14 cellular contexts compared by ENCODE assay signal in the genomic region with DNA sequence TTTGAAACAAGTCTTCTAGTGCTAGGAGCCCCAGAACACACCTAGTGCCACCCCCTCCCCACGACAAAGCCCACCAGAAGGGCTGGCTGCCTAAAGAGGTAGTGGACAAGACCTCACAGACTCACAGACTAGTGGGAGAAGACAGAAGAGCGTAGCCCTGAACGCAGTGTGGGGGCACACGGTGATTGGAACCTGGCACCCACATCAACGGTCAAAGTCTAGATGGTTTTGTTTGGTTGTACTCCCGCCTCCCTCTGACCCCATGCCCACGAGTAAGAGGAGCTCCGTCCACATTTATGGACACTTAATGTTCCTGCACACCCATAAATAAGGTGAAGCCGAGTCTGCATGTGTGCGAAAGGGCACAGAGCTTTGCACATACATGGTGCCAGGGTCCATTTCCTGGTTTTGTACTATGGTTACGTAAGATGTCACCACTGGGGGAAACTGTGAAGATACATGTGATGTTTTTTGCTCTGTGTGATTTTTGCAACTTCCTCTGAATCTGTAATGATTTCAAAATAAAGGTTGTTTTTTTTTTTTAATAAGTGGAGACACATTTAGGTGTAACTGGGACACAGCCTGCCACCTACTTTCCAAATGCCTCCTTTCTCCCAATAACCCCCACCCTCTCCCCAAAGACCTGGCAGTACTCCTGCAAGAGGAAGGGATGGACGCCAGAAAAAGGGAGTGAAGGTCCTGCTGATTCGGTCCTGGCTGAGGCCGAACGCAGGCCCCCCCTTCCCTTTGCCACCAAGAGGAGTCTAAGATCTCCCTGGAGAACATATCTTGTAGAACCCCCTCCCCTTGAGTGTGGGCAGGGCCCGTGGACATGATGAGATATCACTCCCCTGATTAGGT.
DNase-seq lines count a peak whose midpoint lies in the region; ATAC-seq and TF ChIP-seq lines count a peak whose summit lies in the region.
"Had no signal": no experiment of that assay in that cellular context is flagged by ENCODE, and none has a peak within 500 bp of the region (broad histone marks: within the 10 kb centered on the region; RNA-seq: fewer than 3 reads in every experiment).

No MANE protein-coding gene starts in this region.

- H3K4me3 ChIP-seq in HL-60 (replicated peaks; ENCODE audit: insufficient read depth, low read length) (no peak overlapping the region), spleen (peak overlapping the region in 1 of 8 donors; percentile 55), mesendoderm (ENCODE audit: low read length) (no peak overlapping the region)
- H3K4me3 ChIP-seq: hepatocyte had no signal

- peaks cover 28 to 100% (median 83%) of the 10 kb centered on the region in 6 donors for H3K4me1 ChIP-seq in spleen
- no peaks in the 10 kb centered on the region for H3K4me1 ChIP-seq in mesendoderm (ENCODE audit: control insufficient read depth, low read depth, low read length)

- H3K79me1 ChIP-seq in mesendoderm (ENCODE audit: low read length), result no peaks in the 10 kb centered on the region

- H3K36me3 ChIP-seq in spleen (no peaks in the 10 kb centered on the region), mesendoderm (ENCODE audit: control insufficient read depth, insufficient read depth, low read length) (no peaks in the 10 kb centered on the region)

- H2BK5ac ChIP-seq in mesendoderm (ENCODE audit: low read length), result no peak overlapping the region

- H3K27ac Mint-ChIP-seq in HFFc6, result no peak overlapping the region

- peaks cover 2 to 20% (median 14%) of the 10 kb centered on the region in 8 donors for H3K9me3 ChIP-seq in spleen

- no peak overlapping the region for H3K9ac ChIP-seq in mesendoderm (ENCODE audit: low read length)

- 58 to 78% (median 67%) methylated on average over 16 of the region's 16 CpGs for WGBS in spleen, 5 donors
- no CpG with 5 or more reads among the region's 16 CpGs for WGBS in mesendoderm (ENCODE audit: extremely low coverage, insufficient coverage, low lambda C conversion rate)

- intact Hi-C loops in spleen (cut with DNase I; ENCODE audit: low total_unique reads), result no loop called here

- DNase-seq in HL-60 (ENCODE audit: low read depth in 1 of 2, low spot score in 1 of 2) (peak; percentile 80 to 85), RWPE1 (ENCODE audit: low spot score) (no peak), left lobe of liver (ENCODE audit: low spot score) (peak; percentile 92), spleen (peak; percentile 78), mesendoderm (no peak), HFFc6 (no peak), NCI-H2029 treated with DMSO at 0.1 percent for 48 hours (lab: John Stamatoyannopoulos, UW) (no peak)
- DNase-seq: activated CD4-positive, CD25-positive, alpha-beta regulatory T cell; DMS153; effector memory CD4-positive, alpha-beta T cell; NCI-H1694 treated with DMSO at 0.1 percent for 48 hours had no signal

- no peak overlapping the region for H4K8ac ChIP-seq in mesendoderm (ENCODE audit: low read depth, low read length)

- H3K27me3 Mint-ChIP-seq in HFFc6 (ENCODE audit: insufficient read depth), result peaks cover 4% of the 10 kb centered on the region

- peaks cover 22% of the 10 kb centered on the region for H3K36me3 Mint-ChIP-seq in HFFc6 (ENCODE audit: low read depth)

- H3K56ac ChIP-seq in mesendoderm (ENCODE audit: low read length), result no peak overlapping the region

- H2BK15ac ChIP-seq in mesendoderm (replicated peaks; ENCODE audit: low read depth), result no peak overlapping the region

- H2BK120ac ChIP-seq in mesendoderm (ENCODE audit: low read depth, low read length), result no peak overlapping the region

- CTCF ChIA-PET in RWPE1 (lab: Yijun Ruan, JAX), result no interaction called here

- H3K27ac ChIP-seq in HL-60 (replicated peaks), result peak overlapping the region; percentile 82
- peak overlapping the region; percentile 96 for H3K27ac ChIP-seq in RWPE1
- peak overlapping the region; percentile 59 to 97 (median 89) for H3K27ac ChIP-seq in spleen
- no peak overlapping the region for H3K27ac ChIP-seq in mesendoderm (ENCODE audit: low read depth, low read length)
- H3K27ac ChIP-seq: hepatocyte had no signal

- H3K79me2 ChIP-seq in mesendoderm (ENCODE audit: control insufficient read depth, insufficient read depth, low read length), result no peaks in the 10 kb centered on the region
- H3K79me2 ChIP-seq: hepatocyte had no signal

- H3K27me3 ChIP-seq in HL-60 (ENCODE audit: insufficient read depth, poor library complexity, severe bottlenecking) (no peaks in the 10 kb centered on the region), spleen (replicated peaks in 1 of 7) (no peaks in the 10 kb centered on the region), mesendoderm (ENCODE audit: insufficient read depth, low read length, poor library complexity) (no peaks in the 10 kb centered on the region)
- H3K27me3 ChIP-seq: hepatocyte had no signal

- no peak for TF ChIP-seq POLR2A in spleen (IDR thresholded peaks at IDR 0.05)

- H4K5ac ChIP-seq in mesendoderm (ENCODE audit: low read length), result no peak overlapping the region

- no peak overlapping the region for H2AK5ac ChIP-seq in mesendoderm (ENCODE audit: low read length)

- H3K9me3 Mint-ChIP-seq in HFFc6, result peaks cover 39% of the 10 kb centered on the region

- peaks cover 33% of the 10 kb centered on the region for H3K4me1 Mint-ChIP-seq in HFFc6 (ENCODE audit: low read depth)

- ATAC-seq in left lobe of liver (peak; percentile 59), GM21825 (IDR thresholded peaks at IDR 0.05; ENCODE audit: unreplicated experiment) (no peak)
- ATAC-seq: Panc1 had no signal

- no peak for TF ChIP-seq CTCF in HL-60 (IDR thresholded peaks at IDR 0.05; ENCODE audit: insufficient read depth, low read length)
- TF ChIP-seq CTCF in RWPE1 (conservative IDR thresholded peaks at IDR 0.05; ENCODE audit: low read depth), result no peak
- peak in 1 of 11 experiments; percentile 19 for TF ChIP-seq CTCF in spleen (IDR thresholded peaks at IDR 0.05 in 8 of 11, conservative IDR thresholded peaks at IDR 0.05 in 3 of 11)
- no peak for TF ChIP-seq CTCF in HFFc6 (IDR thresholded peaks at IDR 0.05)

- H3K18ac ChIP-seq in mesendoderm (ENCODE audit: low read length), result no peak overlapping the region

- H3K23ac ChIP-seq in mesendoderm (ENCODE audit: low read length), result no peak overlapping the region

- no peak overlapping the region for H3K4ac ChIP-seq in mesendoderm (ENCODE audit: low read depth, low read length)

- POLR2A ChIA-PET in RWPE1 (lab: Yijun Ruan, JAX; ENCODE audit: low non-redundant PET), result no interaction called here

- H3K4me3 Mint-ChIP-seq in HFFc6, result no peak overlapping the region

- H3K4me2 ChIP-seq in mesendoderm (ENCODE audit: low read length), result no peak overlapping the region
- H3K4me2 ChIP-seq: hepatocyte had no signal

Comparison
In these comparisons a context has a peak if more than half of its experiments do, and no peak if none do; other contexts are left out.
1. DNase-seq: peak in HL-60 (2 of 2), left lobe of liver (single experiment) and spleen (single experiment); none in RWPE1 (single experiment), mesendoderm (single experiment), HFFc6 (single experiment) and NCI-H2029 treated with DMSO at 0.1 percent for 48 hours (single experiment).